14 cellular contexts compared by ENCODE assay signal in genomic region chr1:169796411-169796810, GRCh38. TPM values are rescaled to one million over a fixed set of nuclear protein-coding genes. Genes with fewer than 3 reads are reported as not detected.
DNase-seq lines count a peak whose midpoint lies in the region; ATAC-seq, FAIRE-seq and TF ChIP-seq lines count a peak whose summit lies in the region.
"Had no signal": no experiment of that assay in that cellular context is flagged by ENCODE, and none has a peak within 500 bp of the region (broad histone marks: within the 10 kb centered on the region; RNA-seq: fewer than 3 reads in every experiment).

No MANE protein-coding gene starts in this region.

- H3K4me1 ChIP-seq in astrocyte (ENCODE audit: insufficient read depth, low read length) (peaks cover 7% of the 10 kb centered on the region), osteoblast (ENCODE audit: insufficient read depth, low read length) (peaks cover 9% of the 10 kb centered on the region), small intestine (ENCODE audit: control insufficient read depth in 2 of 2, insufficient read depth in 1 of 2, low read depth in 1 of 2, low read length in 1 of 2) (peaks cover 2 to 9% of the 10 kb centered on the region in 2 donors)

- FAIRE-seq in astrocyte (lab: Jason Lieb, UNC), result no peak
- FAIRE-seq in HTR-8/SVneo (lab: Jason Lieb, UNC), result no peak
- no peak for FAIRE-seq in small intestine (lab: Jason Lieb, UNC)
- FAIRE-seq: endometrium had no signal

- H3K9me3 ChIP-seq in KOPT-K1 (ENCODE audit: insufficient read depth, low read length, poor library complexity, severe bottlenecking) (no peaks in the 10 kb centered on the region), astrocyte (ENCODE audit: insufficient read depth, low read depth, low read length) (no peaks in the 10 kb centered on the region), osteoblast (ENCODE audit: low read depth, low read length) (no peaks in the 10 kb centered on the region), small intestine (ENCODE audit: control insufficient read depth, low read depth) (no peaks in the 10 kb centered on the region)

- H3K4me2 ChIP-seq in astrocyte (ENCODE audit: low read length), result peak overlapping the region; percentile 87
- H3K4me2 ChIP-seq in osteoblast (ENCODE audit: insufficient read depth, low read length), result peak overlapping the region; percentile 87

- intact Hi-C loops in activated CD4-positive, alpha-beta T cell treated with anti-CD3 and anti-CD28 coated beads for 36 hours (cut with DNase I, micrococcal nuclease), result loop anchor here in 1 of 2 experiments (10.0 kb wide), 1 partner anchor 278 kb away; the partner anchor contains the start of gene KIFAP3

- DNase-seq in activated CD4-positive, alpha-beta T cell treated with anti-CD3 and anti-CD28 coated beads for 36 hours, result no peak
- no peak for DNase-seq in activated CD4-positive, alpha-beta T cell treated with anti-CD3 and anti-CD28 coated beads for 48 hours
- DNase-seq in astrocyte (ENCODE audit: low read depth) (no peak), osteoblast (ENCODE audit: insufficient read length, low spot score, missing footprints) (no peak), HTR-8/SVneo (ENCODE audit: insufficient read length, low spot score) (no peak), small intestine (no peak), COLO668 (lab: John Stamatoyannopoulos, UW; ENCODE audit: unreplicated experiment) (no peak)
- DNase-seq: 8988T; activated CD4-positive, CD25-positive, alpha-beta regulatory T cell treated with anti-CD3 and anti-CD28 coated beads, Interleukin-2, amount 50 U/mL, for 72 hours; GOT3; midbrain; Right ventricle myocardium superior had no signal

- H3K9me3 Mint-ChIP-seq in activated CD4-positive, alpha-beta T cell treated with anti-CD3 and anti-CD28 coated beads for 36 hours (ENCODE audit: low read depth), result no peaks in the 10 kb centered on the region
- H3K9me3 Mint-ChIP-seq in astrocyte (ENCODE audit: unreplicated experiment), result no peaks in the 10 kb centered on the region

- H3K36me3 Mint-ChIP-seq in activated CD4-positive, alpha-beta T cell treated with anti-CD3 and anti-CD28 coated beads for 36 hours (ENCODE audit: low read depth), result peaks cover 43% of the 10 kb centered on the region
- H3K36me3 Mint-ChIP-seq in astrocyte (ENCODE audit: low read depth, unreplicated experiment), result no peaks in the 10 kb centered on the region

- H3K27me3 ChIP-seq in astrocyte (ENCODE audit: insufficient read depth, low read length) (no peaks in the 10 kb centered on the region), osteoblast (ENCODE audit: insufficient read depth, low read length) (no peaks in the 10 kb centered on the region), small intestine (ENCODE audit: control insufficient read depth in 2 of 2, insufficient read depth in 2 of 2, low read length in 2 of 2) (no peaks in the 10 kb centered on the region)

- H2AFZ ChIP-seq in astrocyte (ENCODE audit: low read depth, low read length), result no peak overlapping the region
- no peak overlapping the region for H2AFZ ChIP-seq in osteoblast (ENCODE audit: low read length)

- WGBS in small intestine, 3 donors, result 72 to 81% (median 76%) methylated on average over 4 of the region's 4 CpGs

- POLR2A ChIA-PET in activated CD4-positive, alpha-beta T cell treated with anti-CD3 and anti-CD28 coated beads for 36 hours (lab: Charles Lee), result no interaction called here

- H3K9ac ChIP-seq in astrocyte (ENCODE audit: low read length), result no peak overlapping the region

- H3K4me3 Mint-ChIP-seq in activated CD4-positive, alpha-beta T cell treated with anti-CD3 and anti-CD28 coated beads for 36 hours, result peak overlapping the region; percentile 96
- H3K4me3 Mint-ChIP-seq in astrocyte (ENCODE audit: unreplicated experiment), result no peak overlapping the region

- H4K20me1 ChIP-seq in astrocyte (ENCODE audit: insufficient read depth, low read length) (no peaks in the 10 kb centered on the region), osteoblast (ENCODE audit: insufficient read depth, low read length) (no peaks in the 10 kb centered on the region)

- peak overlapping the region; percentile 96 for H3K27ac ChIP-seq in KOPT-K1 (ENCODE audit: low read depth, low read length, poor library complexity, severe bottlenecking)
- no peak overlapping the region for H3K27ac ChIP-seq in astrocyte (ENCODE audit: low read depth, low read length)
- no peak overlapping the region for H3K27ac ChIP-seq in osteoblast (ENCODE audit: low read depth, low read length)
- no peak overlapping the region for H3K27ac ChIP-seq in small intestine (ENCODE audit: low read depth in 1 of 2, low read length in 1 of 2)

- peaks cover 44% of the 10 kb centered on the region for H3K4me1 Mint-ChIP-seq in activated CD4-positive, alpha-beta T cell treated with anti-CD3 and anti-CD28 coated beads for 36 hours
- H3K4me1 Mint-ChIP-seq in astrocyte (ENCODE audit: low read depth, unreplicated experiment), result peaks cover 2% of the 10 kb centered on the region

- TF ChIP-seq CTCF in astrocyte (IDR thresholded peaks at IDR 0.05; ENCODE audit: insufficient read depth, low read depth, low read length) (no peak), osteoblast (IDR thresholded peaks at IDR 0.05; ENCODE audit: extremely low read depth, low read depth, low read length) (no peak)

- peak overlapping the region; percentile 98 for H3K27ac Mint-ChIP-seq in activated CD4-positive, alpha-beta T cell treated with anti-CD3 and anti-CD28 coated beads for 36 hours
- no peak overlapping the region for H3K27ac Mint-ChIP-seq in astrocyte (ENCODE audit: unreplicated experiment)

- H3K4me3 ChIP-seq in astrocyte (ENCODE audit: insufficient read depth, low read depth, low read length) (no peak overlapping the region), osteoblast (ENCODE audit: insufficient read depth, low read length) (no peak overlapping the region), small intestine (ENCODE audit: low read depth in 1 of 2, low read length in 2 of 2) (no peak overlapping the region)

- H3K27me3 Mint-ChIP-seq in activated CD4-positive, alpha-beta T cell treated with anti-CD3 and anti-CD28 coated beads for 36 hours, result no peaks in the 10 kb centered on the region
- no peaks in the 10 kb centered on the region for H3K27me3 Mint-ChIP-seq in astrocyte (ENCODE audit: low read depth, unreplicated experiment)

- H3K36me3 ChIP-seq in KOPT-K1 (ENCODE audit: insufficient read depth, low read length) (peaks cover 66% of the 10 kb centered on the region), astrocyte (ENCODE audit: insufficient read depth, low read length) (no peaks in the 10 kb centered on the region), osteoblast (ENCODE audit: insufficient read depth, low read length) (no peaks in the 10 kb centered on the region), small intestine (ENCODE audit: control insufficient read depth in 2 of 2, insufficient read depth in 2 of 2, low read length in 2 of 2) (no peaks in the 10 kb centered on the region)

- CTCF ChIA-PET in activated CD4-positive, alpha-beta T cell treated with anti-CD3 and anti-CD28 coated beads for 36 hours (lab: Charles Lee), result interaction anchor here (0.9 to 3.4 kb wide), 6 partner anchors 10 to 1517 kb away, joined by 3 to 11 read pairs (median 8); partner anchors contain the start of gene F5

- peaks cover 34% of the 10 kb centered on the region for H3K79me2 ChIP-seq in astrocyte (ENCODE audit: insufficient read depth, low read length)
- peaks cover 25% of the 10 kb centered on the region for H3K79me2 ChIP-seq in osteoblast (ENCODE audit: insufficient read depth, low read length)

- ATAC-seq in activated CD4-positive, alpha-beta T cell treated with anti-CD3 and anti-CD28 coated beads for 36 hours, result no peak

RNA-seq across cellular contexts. Expression of gene METTL18, which starts 1.7 kb away (rescaled TPM):
- 10 to 100 TPM; 11.6 to 13.3 TPM for total RNA-seq in activated CD4-positive, alpha-beta T cell treated with anti-CD3 and anti-CD28 coated beads for 36 hours
- total RNA-seq in astrocyte (3.9 and 4.1 TPM in 2 replicates), osteoblast (2.9 and 7.7 TPM in 2 replicates)
- 1 to 10 TPM; 6.5 to 8.3 (median 6.8) TPM for polyA plus RNA-seq in small intestine
